ENCODE assay signal across 1 cellular context in the genomic region with DNA sequence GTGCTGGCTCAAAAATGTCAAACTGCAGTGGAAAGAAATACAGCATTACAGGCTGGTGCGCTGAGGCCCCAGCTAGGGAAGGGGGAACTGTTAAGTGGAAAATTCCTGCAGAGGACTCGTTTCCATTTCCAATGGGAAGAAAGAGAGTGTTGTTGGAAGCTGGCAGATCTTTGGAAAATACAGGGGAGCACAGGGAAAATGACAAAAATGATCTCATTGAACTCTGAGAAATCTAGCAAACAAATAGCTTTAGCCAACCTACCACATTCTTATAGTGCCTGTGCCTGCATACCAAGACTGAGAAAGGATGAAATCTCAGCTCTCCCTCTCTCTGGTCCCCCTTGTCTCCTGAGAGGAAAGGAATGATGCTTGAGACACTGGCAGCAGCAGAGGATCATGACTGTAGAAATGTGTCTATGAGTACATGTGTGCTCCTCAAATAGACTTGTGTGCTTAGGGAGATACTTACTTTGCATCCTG.
TF ChIP-seq lines count a peak whose summit lies in the region.

No MANE protein-coding gene starts in this region.

TF ChIP-seq in HepG2, 621 proteins besides CTCF, POLR2A, EP300 and RAD21 (continued from another document and continues in another):
- TF ChIP-seq UBTF (CRISPR knock-in tag; IDR thresholded peaks at IDR 0.05) (no peak), FOXK1 (CRISPR knock-in tag; IDR thresholded peaks at IDR 0.05; ENCODE audit: borderline replicate concordance, low read depth) (no peak), NKX3-1 (CRISPR knock-in tag; IDR thresholded peaks at IDR 0.05) (0 out of 2 replicates have a peak, but pooled peaks have one; percentile 18), TEAD3 (CRISPR knock-in tag; optimal IDR thresholded peaks at IDR 0.05; ENCODE audit: borderline replicate concordance) (peak; percentile 20), PHF20 (CRISPR knock-in tag; IDR thresholded peaks at IDR 0.05) (no peak), ZNF292 (CRISPR knock-in tag; IDR thresholded peaks at IDR 0.05; ENCODE audit: borderline replicate concordance, low read depth) (no peak), RFX5 (IDR thresholded peaks at IDR 0.05; ENCODE audit: low read depth, low read length) (no peak), ZNF512 (CRISPR knock-in tag; IDR thresholded peaks at IDR 0.05) (0 out of 2 replicates have a peak, but pooled peaks have one; percentile 51), ZNF446 (CRISPR knock-in tag; IDR thresholded peaks at IDR 0.05) (no peak), ZNF589 (CRISPR knock-in tag; conservative IDR thresholded peaks at IDR 0.05) (no peak), ZNF724P (CRISPR knock-in tag; IDR thresholded peaks at IDR 0.05; ENCODE audit: borderline replicate concordance) (no peak), HBP1 (CRISPR knock-in tag; IDR thresholded peaks at IDR 0.05; ENCODE audit: low read depth) (no peak), NCOR1 (IDR thresholded peaks at IDR 0.05; ENCODE audit: borderline replicate concordance, low read length) (no peak), GRHL1 (CRISPR knock-in tag; conservative IDR thresholded peaks at IDR 0.05) (no peak), ZNF503 (CRISPR knock-in tag; IDR thresholded peaks at IDR 0.05) (no peak), SP2 (CRISPR knock-in tag; IDR thresholded peaks at IDR 0.05) (no peak), ZFP82 (CRISPR knock-in tag; IDR thresholded peaks at IDR 0.05; ENCODE audit: borderline replicate concordance) (no peak), ZNF260 (CRISPR knock-in tag; IDR thresholded peaks at IDR 0.05; ENCODE audit: borderline replicate concordance, low read depth) (no peak), ZSCAN25 (CRISPR knock-in tag; IDR thresholded peaks at IDR 0.05) (no peak), PRMT3 (CRISPR knock-in tag; IDR thresholded peaks at IDR 0.05; ENCODE audit: borderline replicate concordance, low read depth) (no peak), ZNF772 (CRISPR knock-in tag; IDR thresholded peaks at IDR 0.05) (no peak), HOXA5 (CRISPR knock-in tag; IDR thresholded peaks at IDR 0.05) (no peak), TCF12 (IDR thresholded peaks at IDR 0.05) (no peak), TCF12 (CRISPR knock-in tag; IDR thresholded peaks at IDR 0.05) (no peak), MBD4 (IDR thresholded peaks at IDR 0.05; ENCODE audit: borderline replicate concordance, low read length) (no peak), RCOR2 (CRISPR knock-in tag; IDR thresholded peaks at IDR 0.05) (no peak), ZNF775 (CRISPR knock-in tag; IDR thresholded peaks at IDR 0.05; ENCODE audit: borderline replicate concordance) (no peak), ZNF549 (CRISPR knock-in tag; IDR thresholded peaks at IDR 0.05) (no peak), ZNF674 (CRISPR knock-in tag; IDR thresholded peaks at IDR 0.05; ENCODE audit: low read depth) (no peak), ZMYM2 (CRISPR knock-in tag; IDR thresholded peaks at IDR 0.05) (no peak), MAZ (IDR thresholded peaks at IDR 0.05; ENCODE audit: borderline replicate concordance, low read depth, low read length) (no peak), MAZ (CRISPR knock-in tag; IDR thresholded peaks at IDR 0.05; ENCODE audit: low read depth) (no peak)
- TF ChIP-seq, protein P1, sequence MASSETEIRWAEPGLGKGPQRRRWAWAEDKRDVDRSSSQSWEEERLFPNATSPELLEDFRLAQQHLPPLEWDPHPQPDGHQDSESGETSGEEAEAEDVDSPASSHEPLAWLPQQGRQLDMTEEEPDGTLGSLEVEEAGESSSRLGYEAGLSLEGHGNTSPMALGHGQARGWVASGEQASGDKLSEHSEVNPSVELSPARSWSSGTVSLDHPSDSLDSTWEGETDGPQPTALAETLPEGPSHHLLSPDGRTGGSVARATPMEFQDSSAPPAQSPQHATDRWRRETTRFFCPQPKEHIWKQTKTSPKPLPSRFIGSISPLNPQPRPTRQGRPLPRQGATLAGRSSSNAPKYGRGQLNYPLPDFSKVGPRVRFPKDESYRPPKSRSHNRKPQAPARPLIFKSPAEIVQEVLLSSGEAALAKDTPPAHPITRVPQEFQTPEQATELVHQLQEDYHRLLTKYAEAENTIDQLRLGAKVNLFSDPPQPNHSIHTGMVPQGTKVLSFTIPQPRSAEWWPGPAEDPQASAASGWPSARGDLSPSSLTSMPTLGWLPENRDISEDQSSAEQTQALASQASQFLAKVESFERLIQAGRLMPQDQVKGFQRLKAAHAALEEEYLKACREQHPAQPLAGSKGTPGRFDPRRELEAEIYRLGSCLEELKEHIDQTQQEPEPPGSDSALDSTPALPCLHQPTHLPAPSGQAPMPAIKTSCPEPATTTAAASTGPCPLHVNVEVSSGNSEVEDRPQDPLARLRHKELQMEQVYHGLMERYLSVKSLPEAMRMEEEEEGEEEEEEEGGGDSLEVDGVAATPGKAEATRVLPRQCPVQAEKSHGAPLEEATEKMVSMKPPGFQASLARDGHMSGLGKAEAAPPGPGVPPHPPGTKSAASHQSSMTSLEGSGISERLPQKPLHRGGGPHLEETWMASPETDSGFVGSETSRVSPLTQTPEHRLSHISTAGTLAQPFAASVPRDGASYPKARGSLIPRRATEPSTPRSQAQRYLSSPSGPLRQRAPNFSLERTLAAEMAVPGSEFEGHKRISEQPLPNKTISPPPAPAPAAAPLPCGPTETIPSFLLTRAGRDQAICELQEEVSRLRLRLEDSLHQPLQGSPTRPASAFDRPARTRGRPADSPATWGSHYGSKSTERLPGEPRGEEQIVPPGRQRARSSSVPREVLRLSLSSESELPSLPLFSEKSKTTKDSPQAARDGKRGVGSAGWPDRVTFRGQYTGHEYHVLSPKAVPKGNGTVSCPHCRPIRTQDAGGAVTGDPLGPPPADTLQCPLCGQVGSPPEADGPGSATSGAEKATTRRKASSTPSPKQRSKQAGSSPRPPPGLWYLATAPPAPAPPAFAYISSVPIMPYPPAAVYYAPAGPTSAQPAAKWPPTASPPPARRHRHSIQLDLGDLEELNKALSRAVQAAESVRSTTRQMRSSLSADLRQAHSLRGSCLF (CRISPR knock-in tag; IDR thresholded peaks at IDR 0.05; ENCODE audit: borderline replicate concordance) = no peak
- TF ChIP-seq, protein P2, sequence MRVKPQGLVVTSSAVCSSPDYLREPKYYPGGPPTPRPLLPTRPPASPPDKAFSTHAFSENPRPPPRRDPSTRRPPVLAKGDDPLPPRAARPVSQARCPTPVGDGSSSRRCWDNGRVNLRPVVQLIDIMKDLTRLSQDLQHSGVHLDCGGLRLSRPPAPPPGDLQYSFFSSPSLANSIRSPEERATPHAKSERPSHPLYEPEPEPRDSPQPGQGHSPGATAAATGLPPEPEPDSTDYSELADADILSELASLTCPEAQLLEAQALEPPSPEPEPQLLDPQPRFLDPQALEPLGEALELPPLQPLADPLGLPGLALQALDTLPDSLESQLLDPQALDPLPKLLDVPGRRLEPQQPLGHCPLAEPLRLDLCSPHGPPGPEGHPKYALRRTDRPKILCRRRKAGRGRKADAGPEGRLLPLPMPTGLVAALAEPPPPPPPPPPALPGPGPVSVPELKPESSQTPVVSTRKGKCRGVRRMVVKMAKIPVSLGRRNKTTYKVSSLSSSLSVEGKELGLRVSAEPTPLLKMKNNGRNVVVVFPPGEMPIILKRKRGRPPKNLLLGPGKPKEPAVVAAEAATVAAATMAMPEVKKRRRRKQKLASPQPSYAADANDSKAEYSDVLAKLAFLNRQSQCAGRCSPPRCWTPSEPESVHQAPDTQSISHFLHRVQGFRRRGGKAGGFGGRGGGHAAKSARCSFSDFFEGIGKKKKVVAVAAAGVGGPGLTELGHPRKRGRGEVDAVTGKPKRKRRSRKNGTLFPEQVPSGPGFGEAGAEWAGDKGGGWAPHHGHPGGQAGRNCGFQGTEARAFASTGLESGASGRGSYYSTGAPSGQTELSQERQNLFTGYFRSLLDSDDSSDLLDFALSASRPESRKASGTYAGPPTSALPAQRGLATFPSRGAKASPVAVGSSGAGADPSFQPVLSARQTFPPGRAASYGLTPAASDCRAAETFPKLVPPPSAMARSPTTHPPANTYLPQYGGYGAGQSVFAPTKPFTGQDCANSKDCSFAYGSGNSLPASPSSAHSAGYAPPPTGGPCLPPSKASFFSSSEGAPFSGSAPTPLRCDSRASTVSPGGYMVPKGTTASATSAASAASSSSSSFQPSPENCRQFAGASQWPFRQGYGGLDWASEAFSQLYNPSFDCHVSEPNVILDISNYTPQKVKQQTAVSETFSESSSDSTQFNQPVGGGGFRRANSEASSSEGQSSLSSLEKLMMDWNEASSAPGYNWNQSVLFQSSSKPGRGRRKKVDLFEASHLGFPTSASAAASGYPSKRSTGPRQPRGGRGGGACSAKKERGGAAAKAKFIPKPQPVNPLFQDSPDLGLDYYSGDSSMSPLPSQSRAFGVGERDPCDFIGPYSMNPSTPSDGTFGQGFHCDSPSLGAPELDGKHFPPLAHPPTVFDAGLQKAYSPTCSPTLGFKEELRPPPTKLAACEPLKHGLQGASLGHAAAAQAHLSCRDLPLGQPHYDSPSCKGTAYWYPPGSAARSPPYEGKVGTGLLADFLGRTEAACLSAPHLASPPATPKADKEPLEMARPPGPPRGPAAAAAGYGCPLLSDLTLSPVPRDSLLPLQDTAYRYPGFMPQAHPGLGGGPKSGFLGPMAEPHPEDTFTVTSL (CRISPR knock-in tag; IDR thresholded peaks at IDR 0.05; ENCODE audit: borderline replicate concordance) = no peak
- TF ChIP-seq, protein P3, sequence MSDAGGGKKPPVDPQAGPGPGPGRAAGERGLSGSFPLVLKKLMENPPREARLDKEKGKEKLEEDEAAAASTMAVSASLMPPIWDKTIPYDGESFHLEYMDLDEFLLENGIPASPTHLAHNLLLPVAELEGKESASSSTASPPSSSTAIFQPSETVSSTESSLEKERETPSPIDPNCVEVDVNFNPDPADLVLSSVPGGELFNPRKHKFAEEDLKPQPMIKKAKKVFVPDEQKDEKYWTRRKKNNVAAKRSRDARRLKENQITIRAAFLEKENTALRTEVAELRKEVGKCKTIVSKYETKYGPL (CRISPR knock-in tag; IDR thresholded peaks at IDR 0.05) = no peak
